ENCODE assay signal across 28 cellular contexts in genomic region chr2:144541411-144541810, GRCh38.
"Had no signal": no experiment of that assay in that cellular context is flagged by ENCODE, and none has a peak within 500 bp of the region (broad histone marks: within the 10 kb centered on the region; RNA-seq: fewer than 3 reads in every experiment).

No MANE protein-coding gene starts in this region.

- H3K9me3 ChIP-seq: body of pancreas, left lung, neutrophil, ovary, prostate gland, thyroid gland, upper lobe of right lung had no signal

- DNase-seq: activated B cell treated with CpG ODN at 0.5 μM for 24 hours; activated CD4-positive, alpha-beta T cell treated with anti-CD3 and anti-CD28 coated beads for 36 hours; activated CD4-positive, alpha-beta T cell treated with anti-CD3 and anti-CD28 coated beads, Interleukin-2, amount 50 U/mL, for 48 hours; activated CD8-positive, alpha-beta memory T cell treated with anti-CD3 and anti-CD28 coated beads, Interleukin-2, amount 50 U/mL, for 48 hours; activated naive CD4-positive, alpha-beta T cell treated with Interleukin-2 at 50 U/mL for 16 hours; activated naive CD8-positive, alpha-beta T cell treated with anti-CD3 and anti-CD28 coated beads, Interleukin-2, amount 10 ng/mL, durations not matched to agents 7 days and 5 days; activated T-cell treated with anti-CD3 and anti-CD28 coated beads, Interleukin-2, amount 50 U/mL, for 4 hours; body of pancreas; dorsolateral prefrontal cortex; effector memory CD8-positive, alpha-beta T cell; foreskin keratinocyte; left lung; naive thymus-derived CD8-positive, alpha-beta T cell; ovary; right cardiac atrium; stimulated activated CD4-positive, alpha-beta T cell treated with anti-CD3 and anti-CD28 coated beads, Interleukin-12 subunit alpha, Interleukin-12 subunit beta, amount 100 ng/mL, for 4 hours; substantia nigra; T-helper 1 cell; T-helper 9 cell; thyroid gland; upper lobe of right lung had no signal

- ATAC-seq: activated CD4-positive, alpha-beta T cell treated with anti-CD3 and anti-CD28 coated beads for 36 hours; activated T-cell treated with anti-CD3 and anti-CD28 coated beads, Interleukin-2, amount 50 U/mL, for 4 hours; body of pancreas; effector memory CD8-positive, alpha-beta T cell; foreskin keratinocyte; left lung; naive thymus-derived CD8-positive, alpha-beta T cell; right cardiac atrium; upper lobe of right lung had no signal

- FAIRE-seq: colon, endothelial cell of umbilical vein, keratinocyte had no signal

- H3K4me3 ChIP-seq: body of pancreas, dorsolateral prefrontal cortex, esophagus muscularis mucosa, left lung, lung, ovary, prostate gland, thyroid gland, upper lobe of right lung had no signal

- H3K36me3 ChIP-seq: esophagus muscularis mucosa, left lung, neutrophil, ovary, prostate gland, thyroid gland, upper lobe of right lung had no signal

- H3K4me1 ChIP-seq: body of pancreas, esophagus muscularis mucosa, foreskin keratinocyte, left lung, prostate gland, thyroid gland, upper lobe of right lung had no signal

- H3K27me3 ChIP-seq: body of pancreas, dorsolateral prefrontal cortex, esophagus muscularis mucosa, left lung, neutrophil, ovary, thyroid gland, upper lobe of right lung had no signal

- H3K27ac ChIP-seq: body of pancreas, dorsolateral prefrontal cortex, esophagus muscularis mucosa, foreskin keratinocyte, left lung, neutrophil, ovary, prostate gland, thyroid gland, upper lobe of right lung had no signal
